Comparison of ENCODE assay signal across 17 cellular contexts in the genomic region with DNA sequence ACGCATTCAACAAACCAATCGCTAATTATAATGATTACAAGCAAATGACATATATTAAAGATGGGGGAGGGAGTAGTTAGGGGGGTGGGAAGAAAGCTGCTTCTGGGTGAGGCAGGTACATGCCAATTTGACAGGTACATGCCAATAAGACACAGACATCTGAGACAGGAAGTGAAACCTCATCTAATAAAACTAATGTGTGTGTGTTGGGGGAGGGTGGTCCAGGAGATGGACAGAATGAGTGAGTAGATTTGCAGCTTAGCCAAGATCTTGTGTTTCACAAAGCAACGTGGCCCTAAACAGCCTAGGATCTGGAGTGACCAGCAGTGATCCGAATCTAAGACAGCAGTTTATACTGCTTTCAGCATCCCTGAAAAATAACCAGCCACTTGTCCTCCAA. TPM values are rescaled to one million over a fixed set of nuclear protein-coding genes. Genes with fewer than 3 reads are reported as not detected.
DNase-seq lines count a peak whose midpoint lies in the region; ATAC-seq and TF ChIP-seq lines count a peak whose summit lies in the region.
"Had no signal": no experiment of that assay in that cellular context is flagged by ENCODE, and none has a peak within 500 bp of the region (broad histone marks: within the 10 kb centered on the region; RNA-seq: fewer than 3 reads in every experiment).

No MANE protein-coding gene starts in this region.

- peaks cover 3% of the 10 kb centered on the region; the same call in 1 of the 2 replicates for H3K79me2 ChIP-seq in Loucy (ENCODE audit: insufficient read depth, low read length)

- no peak for TF ChIP-seq POLR2A in stomach (IDR thresholded peaks at IDR 0.05)

- TF ChIP-seq EP300 in stomach (IDR thresholded peaks at IDR 0.05), result no peak

- H3K27me3 ChIP-seq in Loucy (ENCODE audit: insufficient read depth, low read length, poor library complexity, severe bottlenecking) (no peaks in the 10 kb centered on the region), colonic mucosa (no peaks in the 10 kb centered on the region), stomach (no peaks in the 10 kb centered on the region)
- H3K27me3 ChIP-seq: gastroesophageal sphincter, left lung had no signal

- H2AFZ ChIP-seq in Loucy (ENCODE audit: low read length), result no peak overlapping the region

- DNase-seq in NCI-H748 (lab: John Stamatoyannopoulos, UW; ENCODE audit: unreplicated experiment) (peak; percentile 40), NCI-H748 treated with DMSO at 0.1 percent for 48 hours (lab: John Stamatoyannopoulos, UW) (no peak), colonic mucosa (no peak), stomach (no peak), iPS-NIHi11 (ENCODE audit: low spot score) (no peak), SHP77 (lab: John Stamatoyannopoulos, UW) (no peak)
- DNase-seq: activated CD8-positive, alpha-beta memory T cell treated with anti-CD3 and anti-CD28 coated beads for 24 hours; activated naive CD8-positive, alpha-beta T cell treated with anti-CD3 and anti-CD28 coated beads, Interleukin-2, amount 10 ng/mL, durations not matched to agents 7 days and 5 days; DMS79; stimulated activated CD4-positive, alpha-beta T cell treated with anti-CD3 and anti-CD28 coated beads, Interleukin-2, amount 100 ng/mL, for 24 hours; stimulated activated naive CD4-positive, alpha-beta T cell treated with Interleukin-2 at 50 U/mL for 16 hours had no signal

- peaks cover 38% of the 10 kb centered on the region for H3K4me1 ChIP-seq in Loucy (ENCODE audit: insufficient read depth, low read length, poor library complexity, severe bottlenecking)
- H3K4me1 ChIP-seq in colonic mucosa, result no peaks in the 10 kb centered on the region
- H3K4me1 ChIP-seq in stomach, result peaks cover 0 to 36% (median 8%) of the 10 kb centered on the region in 4 donors

- H3K36me3 ChIP-seq in Loucy (ENCODE audit: insufficient read depth, low read length) (no peaks in the 10 kb centered on the region), colonic mucosa (no peaks in the 10 kb centered on the region), stomach (no peaks in the 10 kb centered on the region)
- H3K36me3 ChIP-seq: left lung had no signal

- ATAC-seq in HG03045 (IDR thresholded peaks at IDR 0.05; ENCODE audit: unreplicated experiment), result no peak

- H3K4me2 ChIP-seq in Loucy (ENCODE audit: low read depth, low read length, poor library complexity, severe bottlenecking), result peak overlapping the region; percentile 77

- H3K9ac ChIP-seq in Loucy (ENCODE audit: low read depth, low read length, poor library complexity, severe bottlenecking) (peak overlapping the region; percentile 65), colonic mucosa (ENCODE audit: low read depth in 2 of 2, low read length in 2 of 2) (no peak overlapping the region)

- 90 to 98% (median 93%) methylated on average over 4 of the region's 4 CpGs for WGBS in stomach, 5 donors

- H4K20me1 ChIP-seq in Loucy (ENCODE audit: insufficient read depth, low read length, poor library complexity, severe bottlenecking), result no peaks in the 10 kb centered on the region

- intact Hi-C loops in colonic mucosa (cut with DNase I) (no loop called here), stomach (cut with DNase I; ENCODE audit: low total_unique reads) (no loop called here)

- peak overlapping the region; percentile 67 for H3K4me3 ChIP-seq in Loucy (ENCODE audit: low read length, poor library complexity, severe bottlenecking)
- no peak overlapping the region for H3K4me3 ChIP-seq in colonic mucosa
- no peak overlapping the region for H3K4me3 ChIP-seq in stomach
- H3K4me3 ChIP-seq: gastroesophageal sphincter, left lung had no signal

- H3K9me2 ChIP-seq in Loucy (replicated peaks; ENCODE audit: low read depth, low read length), result no peaks in the 10 kb centered on the region

- TF ChIP-seq CTCF in Loucy (conservative IDR thresholded peaks at IDR 0.05; ENCODE audit: low read length) (no peak), colonic mucosa (IDR thresholded peaks at IDR 0.05) (no peak), stomach (IDR thresholded peaks at IDR 0.05) (no peak)

- no peaks in the 10 kb centered on the region for H3F3A ChIP-seq in Loucy (ENCODE audit: low read depth)

- H3K9me3 ChIP-seq in Loucy (ENCODE audit: insufficient read depth, low read depth, low read length), result no peaks in the 10 kb centered on the region
- H3K9me3 ChIP-seq in colonic mucosa, result no peaks in the 10 kb centered on the region
- no peaks in the 10 kb centered on the region for H3K9me3 ChIP-seq in stomach
- H3K9me3 ChIP-seq: gastroesophageal sphincter, left lung had no signal

- H3K27ac ChIP-seq in colonic mucosa (peak overlapping the region; percentile 44), stomach (peak overlapping the region in 4 of 5 donors; percentile 46 to 75 (median 50))

RNA-seq across cellular contexts. Expression of a gene that starts 10.8 kb away (rescaled TPM):
- total RNA-seq in colonic mucosa, result under 1 TPM in 1 of 2 donors, not detected in 1; 0.30 TPM
- 1 to 10 TPM in 1 of 5 donors, under 1 TPM in 1, not detected in 3; 0.73 to 1.0 TPM for total RNA-seq in stomach
- polyA plus RNA-seq in stomach, result under 1 TPM in 2 of 3 donors, not detected in 1; 0.30 to 0.31 TPM

RNA-seq across cellular contexts. Expression of a gene that starts 26.7 kb away (rescaled TPM):
- not detected for total RNA-seq in colonic mucosa
- total RNA-seq in stomach, result 1 to 10 TPM in 1 of 5 donors, not detected in 4; 2.5 TPM
- under 1 TPM in 1 of 3 donors, not detected in 2; 0.30 TPM for polyA plus RNA-seq in stomach
- total RNA-seq: activated naive CD8-positive, alpha-beta T cell treated with anti-CD3 and anti-CD28 coated beads, Interleukin-2, amount 10 ng/mL, durations not matched to agents 7 days and 5 days; dermis microvascular lymphatic vessel endothelial cell; gastroesophageal sphincter; left lung; osteoblast had no signal

RNA-seq across cellular contexts. Expression of a gene that starts 36.1 kb away (rescaled TPM):
- total RNA-seq in colonic mucosa (100 to 1,000 TPM; 354 to 515 TPM), stomach (100 to 1,000 TPM in 4 of 5 donors, 10 to 100 TPM in 1; 49.0 to 445 (median 239) TPM)
- 1,000 to 10,000 TPM in 1 of 3 donors, 100 to 1,000 TPM in 2; 306 to 1,290 (median 583) TPM for polyA plus RNA-seq in stomach

RNA-seq across cellular contexts. Expression of a gene that starts 56.2 kb away (rescaled TPM):
- total RNA-seq in colonic mucosa, result 10 to 100 TPM; 14.1 to 41.8 TPM
- total RNA-seq in stomach, result 10 to 100 TPM in 3 of 5 donors, 1 to 10 TPM in 2; 4.9 to 36.2 (median 15.6) TPM
- 1 to 10 TPM; 2.0 to 8.2 (median 7.3) TPM for polyA plus RNA-seq in stomach
- total RNA-seq: activated naive CD8-positive, alpha-beta T cell treated with anti-CD3 and anti-CD28 coated beads, Interleukin-2, amount 10 ng/mL, durations not matched to agents 7 days and 5 days; dermis microvascular lymphatic vessel endothelial cell had no signal
